18 cellular contexts compared by ENCODE assay signal in the genomic region with DNA sequence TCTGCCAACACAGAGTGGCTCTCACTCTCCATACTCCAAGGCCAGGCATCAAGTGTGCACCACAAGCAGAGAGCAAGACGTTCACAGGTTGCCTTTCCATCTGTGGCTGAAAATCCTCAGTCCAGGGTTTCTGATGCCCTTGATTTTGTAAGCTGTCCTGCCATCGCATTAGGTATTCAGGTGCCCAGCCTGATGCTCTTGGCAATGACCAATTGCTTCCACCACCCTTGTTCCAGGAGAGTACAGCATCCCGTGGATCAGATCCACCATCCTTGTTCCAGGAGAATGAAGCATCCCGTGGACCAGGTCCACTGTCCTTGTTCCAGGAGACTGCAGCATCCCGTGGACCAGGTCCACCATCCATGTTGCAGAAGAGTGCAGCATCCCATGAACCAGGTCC.
A peak's percentile ranks its signal among the peaks of the same experiment; 100 is the strongest.
DNase-seq lines count a peak whose midpoint lies in the region; ATAC-seq and TF ChIP-seq lines count a peak whose summit lies in the region.
"Had no signal": no experiment of that assay in that cellular context is flagged by ENCODE, and none has a peak within 500 bp of the region (broad histone marks: within the 10 kb centered on the region; RNA-seq: fewer than 3 reads in every experiment).

No MANE protein-coding gene starts in this region.

- no peaks in the 10 kb centered on the region for H3K79me2 ChIP-seq in H9 (ENCODE audit: insufficient read depth, low read length)

- no peaks in the 10 kb centered on the region for H3K9me3 ChIP-seq in H9 (ENCODE audit: control insufficient read depth, low read depth, low read length)
- H3K9me3 ChIP-seq in lung (ENCODE audit: control insufficient read depth in 2 of 2, insufficient read depth in 1 of 2, low read length in 1 of 2): no peaks in the 10 kb centered on the region
- H3K9me3 ChIP-seq: BLaER1 treated with 17β-estradiol and CSF1 and Interleukin-3, amounts not matched to agents 10 nM and 100 nM; HAP-1 had no signal

- TF ChIP-seq CTCF in H9 (conservative IDR thresholded peaks at IDR 0.05) (no peak), lung (IDR thresholded peaks at IDR 0.05; ENCODE audit: control extremely low read depth, extremely low read depth) (no peak), type B pancreatic cell (conservative IDR thresholded peaks at IDR 0.05) (no peak)

- H3K27me3 ChIP-seq in H9 (ENCODE audit: insufficient read depth, low read length) (no peaks in the 10 kb centered on the region), lung (ENCODE audit: control insufficient read depth, insufficient read depth) (no peaks in the 10 kb centered on the region)
- H3K27me3 ChIP-seq: BLaER1 treated with 17β-estradiol and CSF1 and Interleukin-3, amounts not matched to agents 10 nM and 100 nM had no signal

- H4K20me1 ChIP-seq in H9 (ENCODE audit: control insufficient read depth, insufficient read depth, insufficient read length): no peaks in the 10 kb centered on the region
- H4K20me1 ChIP-seq: BLaER1 treated with 17β-estradiol and CSF1 and Interleukin-3, amounts not matched to agents 10 nM and 100 nM had no signal

- H2BK20ac ChIP-seq in H9 (ENCODE audit: low read depth, low read length, poor library complexity, severe bottlenecking): no peak overlapping the region

- H3K9me3 Mint-ChIP-seq in activated CD8-positive, alpha-beta memory T cell treated with anti-CD3 and anti-CD28 coated beads, Interleukin-2, amount 10 ng/mL, durations not matched to agents 7 days and 5 days (ENCODE audit: low read depth): no peaks in the 10 kb centered on the region
- H3K9me3 Mint-ChIP-seq in H9 (no peaks in the 10 kb centered on the region), type B pancreatic cell (no peaks in the 10 kb centered on the region)
- H3K9me3 Mint-ChIP-seq: GM23338 had no signal

- no peak overlapping the region for H2AK5ac ChIP-seq in H9 (ENCODE audit: insufficient read length, low read length)

- no peaks in the 10 kb centered on the region for H3K23me2 ChIP-seq in H9 (ENCODE audit: insufficient read length, low read depth, low read length, poor library complexity, severe bottlenecking)

- no peaks in the 10 kb centered on the region for H3K36me3 ChIP-seq in lung (ENCODE audit: control insufficient read depth in 2 of 2, insufficient read depth in 2 of 2, low read length in 2 of 2)
- H3K36me3 ChIP-seq: BLaER1 treated with 17β-estradiol and CSF1 and Interleukin-3, amounts not matched to agents 10 nM and 100 nM; HAP-1 had no signal

- H2AFZ ChIP-seq in H9 (ENCODE audit: low read length): no peak overlapping the region
- H2AFZ ChIP-seq: GM23338 had no signal

- H2BK15ac ChIP-seq in H9 (ENCODE audit: low read depth, low read length): no peak overlapping the region

- no peak overlapping the region for H4K5ac ChIP-seq in H9 (ENCODE audit: insufficient read length, low read depth, low read length)

- no peak overlapping the region for H3K56ac ChIP-seq in H9 (ENCODE audit: insufficient read length, low read depth, low read length)

- no peak overlapping the region for H3K4me2 ChIP-seq in H9 (ENCODE audit: insufficient read depth, insufficient read length, low read length)
- H3K4me2 ChIP-seq: BLaER1 treated with 17β-estradiol and CSF1 and Interleukin-3, amounts not matched to agents 10 nM and 100 nM; GM23338 had no signal

- H3K27ac Mint-ChIP-seq in activated CD8-positive, alpha-beta memory T cell treated with anti-CD3 and anti-CD28 coated beads, Interleukin-2, amount 10 ng/mL, durations not matched to agents 7 days and 5 days: no peak overlapping the region
- H3K27ac Mint-ChIP-seq in H9: no peak overlapping the region
- H3K27ac Mint-ChIP-seq in type B pancreatic cell: no peak overlapping the region
- H3K27ac Mint-ChIP-seq: CD4-positive, CD25-positive, alpha-beta regulatory T cell; GM23338 had no signal

- H3K4me1 Mint-ChIP-seq in activated CD8-positive, alpha-beta memory T cell treated with anti-CD3 and anti-CD28 coated beads, Interleukin-2, amount 10 ng/mL, durations not matched to agents 7 days and 5 days: no peaks in the 10 kb centered on the region
- H3K4me1 Mint-ChIP-seq in H9 (peaks cover 9 to 16% of the 10 kb centered on the region in 2 experiments), type B pancreatic cell (ENCODE audit: unreplicated experiment) (peaks cover 9% of the 10 kb centered on the region)
- H3K4me1 Mint-ChIP-seq: CD4-positive, CD25-positive, alpha-beta regulatory T cell had no signal

- H2BK120ac ChIP-seq in H9 (ENCODE audit: low read depth, low read length, poor library complexity, severe bottlenecking): no peak overlapping the region

- no peaks in the 10 kb centered on the region for H3K36me3 Mint-ChIP-seq in activated CD8-positive, alpha-beta memory T cell treated with anti-CD3 and anti-CD28 coated beads, Interleukin-2, amount 10 ng/mL, durations not matched to agents 7 days and 5 days
- H3K36me3 Mint-ChIP-seq in H9 (ENCODE audit: insufficient read depth in 1 of 3, low read depth in 3 of 3) (no peaks in the 10 kb centered on the region; a peak in 1 of 7 replicates), type B pancreatic cell (no peaks in the 10 kb centered on the region)
- H3K36me3 Mint-ChIP-seq: CD4-positive, CD25-positive, alpha-beta regulatory T cell had no signal

- H3K4me3 Mint-ChIP-seq in activated CD8-positive, alpha-beta memory T cell treated with anti-CD3 and anti-CD28 coated beads, Interleukin-2, amount 10 ng/mL, durations not matched to agents 7 days and 5 days: no peak overlapping the region
- no peak overlapping the region for H3K4me3 Mint-ChIP-seq in H9
- no peak overlapping the region for H3K4me3 Mint-ChIP-seq in type B pancreatic cell
- H3K4me3 Mint-ChIP-seq: CD4-positive, CD25-positive, alpha-beta regulatory T cell; GM23338 had no signal

- no peak overlapping the region for H3K9ac ChIP-seq in H9 (ENCODE audit: extremely low read depth, insufficient read length, low read length)
- H3K9ac ChIP-seq: BLaER1 treated with 17β-estradiol and CSF1 and Interleukin-3, amounts not matched to agents 10 nM and 100 nM had no signal

- peak; percentile 21 for DNase-seq in activated CD8-positive, alpha-beta memory T cell treated with anti-CD3 and anti-CD28 coated beads, Interleukin-2, amount 10 ng/mL, durations not matched to agents 7 days and 5 days
- no peak for DNase-seq in activated CD8-positive, alpha-beta memory T cell treated with anti-CD3 and anti-CD28 coated beads for 24 hours
- peak; percentile 5 for DNase-seq in H9
- DNase-seq in lung (ENCODE audit: low spot score): peak; percentile 19
- peak; percentile 34 for DNase-seq in type B pancreatic cell (ENCODE audit: extremely low spot score, unreplicated experiment)
- DNase-seq in COLO829 (ENCODE audit: low spot score): no peak
- DNase-seq in NOMO-1 (lab: John Stamatoyannopoulos, UW; ENCODE audit: unreplicated experiment in 2 of 2): no peak
- DNase-seq in HCEC 1CT: no peak
- DNase-seq: 8988T; Calu3; CD4-positive, CD25-positive, alpha-beta regulatory T cell; DMS153; DMS79 treated with DMSO at 0.1 percent for 48 hours; EL had no signal

- ATAC-seq in activated CD8-positive, alpha-beta memory T cell treated with anti-CD3 and anti-CD28 coated beads, Interleukin-2, amount 10 ng/mL, durations not matched to agents 7 days and 5 days: no peak
- ATAC-seq in lung (ENCODE audit: insufficient read depth, low FRiP score): no peak
- ATAC-seq: GM23338 had no signal

- no peak overlapping the region for H3K27ac ChIP-seq in H9 (ENCODE audit: insufficient read length, low read depth, low read length)
- H3K27ac ChIP-seq in lung (ENCODE audit: low read depth in 1 of 2, low read length in 1 of 2): no peak overlapping the region
- H3K27ac ChIP-seq: BLaER1 treated with 17β-estradiol and CSF1 and Interleukin-3, amounts not matched to agents 10 nM and 100 nM; HL-60 had no signal

- no peak overlapping the region for H4K91ac ChIP-seq in H9 (ENCODE audit: insufficient read length, low read depth, low read length)

- no peak overlapping the region for H3K18ac ChIP-seq in H9 (ENCODE audit: insufficient read length, low read depth, low read length)

- H3K4me1 ChIP-seq in H9 (ENCODE audit: insufficient read depth, low read length) (no peaks in the 10 kb centered on the region), lung (ENCODE audit: control insufficient read depth in 2 of 2, insufficient read depth in 2 of 2, low read length in 2 of 2) (no peaks in the 10 kb centered on the region)
- H3K4me1 ChIP-seq: HAP-1 had no signal

- H3K4me3 ChIP-seq in lung: no peak overlapping the region
- H3K4me3 ChIP-seq: BLaER1 treated with 17β-estradiol and CSF1 and Interleukin-3, amounts not matched to agents 10 nM and 100 nM; GM23338; HAP-1 had no signal

- CTCF ChIA-PET in activated CD8-positive, alpha-beta memory T cell treated with anti-CD3 and anti-CD28 coated beads, Interleukin-2, amount 10 ng/mL, durations not matched to agents 7 days and 5 days (lab: Charles Lee): no interaction called here

- H3K79me1 ChIP-seq in H9 (ENCODE audit: insufficient read depth, low read depth, low read length, poor library complexity, severe bottlenecking): no peaks in the 10 kb centered on the region

- H3K4ac ChIP-seq in H9 (ENCODE audit: low read depth, low read length): no peak overlapping the region

- H3T11ph ChIP-seq in H9 (ENCODE audit: low read length): no peak overlapping the region

- no peak overlapping the region for H3K23ac ChIP-seq in H9 (ENCODE audit: insufficient read length, low read depth, low read length)

- H4K8ac ChIP-seq in H9 (replicated peaks; ENCODE audit: insufficient read length, low read depth, low read length): no peak overlapping the region

- H3K27me3 Mint-ChIP-seq in activated CD8-positive, alpha-beta memory T cell treated with anti-CD3 and anti-CD28 coated beads, Interleukin-2, amount 10 ng/mL, durations not matched to agents 7 days and 5 days: no peaks in the 10 kb centered on the region
- H3K27me3 Mint-ChIP-seq in H9 (ENCODE audit: low read depth) (no peaks in the 10 kb centered on the region; the same call in 1 of the 2 replicates), type B pancreatic cell (peaks cover 7% of the 10 kb centered on the region)
- H3K27me3 Mint-ChIP-seq: CD4-positive, CD25-positive, alpha-beta regulatory T cell had no signal

- no peak overlapping the region for H2BK12ac ChIP-seq in H9 (ENCODE audit: insufficient read length, low read depth, low read length)

- no CpG with 5 or more reads among the region's 5 CpGs for WGBS in H9 (ENCODE audit: extremely low coverage, insufficient read length, low lambda C conversion rate)
- 89 to 93% methylated on average over 5 of the region's 5 CpGs for WGBS in lung, 2 donors

- H2BK5ac ChIP-seq in H9 (ENCODE audit: insufficient read length, low read length): no peak overlapping the region

- no peak overlapping the region for H3K14ac ChIP-seq in H9 (ENCODE audit: insufficient read depth, low read length)

Comparison
In these comparisons a context has a peak if more than half of its experiments do, and no peak if none do; other contexts are left out.
1. DNase-seq: peak in activated CD8-positive, alpha-beta memory T cell treated with anti-CD3 and anti-CD28 coated beads, Interleukin-2, amount 10 ng/mL, durations not matched to agents 7 days and 5 days (single experiment), H9 (single experiment), lung (single experiment) and type B pancreatic cell (single experiment); none in activated CD8-positive, alpha-beta memory T cell treated with anti-CD3 and anti-CD28 coated beads for 24 hours (single experiment), COLO829 (single experiment), NOMO-1 (0 of 2) and HCEC 1CT (single experiment).